Comparison of ENCODE assay signal across 11 cellular contexts in genomic region chr7:130993671-130994365, GRCh38.
DNase-seq lines count a peak whose midpoint lies in the region; ATAC-seq and TF ChIP-seq lines count a peak whose summit lies in the region.
"Had no signal": no experiment of that assay in that cellular context is flagged by ENCODE, and none has a peak within 500 bp of the region (broad histone marks: within the 10 kb centered on the region; RNA-seq: fewer than 3 reads in every experiment).

No MANE protein-coding gene starts in this region.

- H3K9me3 ChIP-seq in mucosa of rectum (ENCODE audit: control insufficient read depth in 2 of 2, low read length in 2 of 2) = no peaks in the 10 kb centered on the region
- no peaks in the 10 kb centered on the region for H3K9me3 ChIP-seq in upper lobe of left lung
- no peaks in the 10 kb centered on the region for H3K9me3 ChIP-seq in smooth muscle cell (replicated peaks; ENCODE audit: low read depth)

- ATAC-seq in upper lobe of left lung (ENCODE audit: low FRiP score in 2 of 2) (no peak), GM21528 (IDR thresholded peaks at IDR 0.05; ENCODE audit: low FRiP score, unreplicated experiment) (no peak), HG03354 (IDR thresholded peaks at IDR 0.05; ENCODE audit: poor library complexity, severe bottlenecking, unreplicated experiment) (no peak)

- no peaks in the 10 kb centered on the region for H3F3A ChIP-seq in smooth muscle cell (ENCODE audit: low read depth)

- H3K36me3 Mint-ChIP-seq in activated naive CD4-positive, alpha-beta T cell treated with anti-CD3 and anti-CD28 coated beads, Interleukin-2, amount 10 ng/mL, durations not matched to agents 7 days and 5 days = peaks cover 14% of the 10 kb centered on the region

- H3K27me3 ChIP-seq in mucosa of rectum (ENCODE audit: control insufficient read depth in 2 of 2, insufficient read depth in 2 of 2, low read length in 2 of 2) (no peaks in the 10 kb centered on the region), upper lobe of left lung (no peaks in the 10 kb centered on the region), smooth muscle cell (ENCODE audit: low read depth) (no peaks in the 10 kb centered on the region)

- WGBS in upper lobe of left lung, 2 donors = 74 to 86% methylated on average over 11 of the region's 11 CpGs
- WGBS in smooth muscle cell (ENCODE audit: low lambda C conversion rate) = 98% methylated on average over 11 of the region's 11 CpGs

- H3K4me3 Mint-ChIP-seq in activated naive CD4-positive, alpha-beta T cell treated with anti-CD3 and anti-CD28 coated beads, Interleukin-2, amount 10 ng/mL, durations not matched to agents 7 days and 5 days = no peak overlapping the region
- H3K4me3 Mint-ChIP-seq: nephron progenitor cell had no signal

- H2AFZ ChIP-seq in smooth muscle cell (ENCODE audit: low read depth) = no peak overlapping the region

- H3K4me3 ChIP-seq in mucosa of rectum (ENCODE audit: low read length in 2 of 2) (no peak overlapping the region), upper lobe of left lung (no peak overlapping the region), smooth muscle cell (no peak overlapping the region)

- H3K27ac Mint-ChIP-seq in activated naive CD4-positive, alpha-beta T cell treated with anti-CD3 and anti-CD28 coated beads, Interleukin-2, amount 10 ng/mL, durations not matched to agents 7 days and 5 days = peak overlapping the region; percentile 67
- H3K27ac Mint-ChIP-seq: nephron progenitor cell had no signal

- no peaks in the 10 kb centered on the region for H3K36me3 ChIP-seq in mucosa of rectum (ENCODE audit: control insufficient read depth in 2 of 2, insufficient read depth in 2 of 2, low read length in 2 of 2)
- peaks cover 0 to 16% (median 10%) of the 10 kb centered on the region in 4 donors for H3K36me3 ChIP-seq in upper lobe of left lung
- H3K36me3 ChIP-seq in smooth muscle cell (ENCODE audit: low read depth) = no peaks in the 10 kb centered on the region

- no peak for TF ChIP-seq EP300 in upper lobe of left lung (IDR thresholded peaks at IDR 0.05)

- H3K4me1 ChIP-seq in mucosa of rectum (ENCODE audit: control insufficient read depth in 2 of 2, insufficient read depth in 2 of 2, low read length in 2 of 2) (peaks cover 46 to 70% of the 10 kb centered on the region in 2 donors), upper lobe of left lung (peaks cover 73 to 88% (median 79%) of the 10 kb centered on the region in 4 donors), smooth muscle cell (ENCODE audit: low read depth) (peaks cover 15% of the 10 kb centered on the region)

- TF ChIP-seq CTCF in upper lobe of left lung (IDR thresholded peaks at IDR 0.05) (no peak), smooth muscle cell (IDR thresholded peaks at IDR 0.05; ENCODE audit: borderline replicate concordance, insufficient read depth, poor library complexity, severe bottlenecking) (no peak)

- H3K9ac ChIP-seq in mucosa of rectum (ENCODE audit: low read depth in 1 of 2, low read length in 2 of 2) = peak overlapping the region; percentile 52 to 67
- no peak overlapping the region for H3K9ac ChIP-seq in smooth muscle cell (ENCODE audit: low read depth)

- no peak for DNase-seq in activated naive CD4-positive, alpha-beta T cell treated with anti-CD3 and anti-CD28 coated beads, Interleukin-2, amount 10 ng/mL, durations not matched to agents 7 days and 5 days
- DNase-seq in activated naive CD4-positive, alpha-beta T cell treated with Interleukin-2 at 50 U/mL for 16 hours = no peak
- DNase-seq in upper lobe of left lung (no peak), smooth muscle cell (lab: John Stamatoyannopoulos, UW; ENCODE audit: unreplicated experiment) (no peak)
- DNase-seq: NCI-H345, nephron progenitor cell, T-helper 1 cell had no signal

- H3K27ac ChIP-seq in angular gyrus (ENCODE audit: low read depth, low read length) = peak overlapping the region; percentile 93
- peak overlapping the region; percentile 84 to 97 for H3K27ac ChIP-seq in mucosa of rectum (ENCODE audit: low read depth in 2 of 2, low read length in 2 of 2)
- peak overlapping the region; percentile 64 to 72 (median 66) for H3K27ac ChIP-seq in upper lobe of left lung
- no peak overlapping the region for H3K27ac ChIP-seq in smooth muscle cell (ENCODE audit: low read depth)

- no peak overlapping the region for H3K4me2 ChIP-seq in smooth muscle cell

- H3K9me3 Mint-ChIP-seq in activated naive CD4-positive, alpha-beta T cell treated with anti-CD3 and anti-CD28 coated beads, Interleukin-2, amount 10 ng/mL, durations not matched to agents 7 days and 5 days = no peaks in the 10 kb centered on the region
- H3K9me3 Mint-ChIP-seq: nephron progenitor cell had no signal

- H3K79me2 ChIP-seq in smooth muscle cell (ENCODE audit: low read depth) = no peaks in the 10 kb centered on the region

- CTCF ChIA-PET in activated naive CD4-positive, alpha-beta T cell treated with anti-CD3 and anti-CD28 coated beads, Interleukin-2, amount 10 ng/mL, durations not matched to agents 7 days and 5 days (lab: Charles Lee) = interaction anchor here (1.0 to 3.7 kb wide), 2 partner anchors 12 to 97 kb away, joined by 3 to 29 read pairs; no protein-coding TSS in a partner anchor

- no peak for TF ChIP-seq POLR2A in upper lobe of left lung (IDR thresholded peaks at IDR 0.05)

- no peaks in the 10 kb centered on the region for H3K27me3 Mint-ChIP-seq in activated naive CD4-positive, alpha-beta T cell treated with anti-CD3 and anti-CD28 coated beads, Interleukin-2, amount 10 ng/mL, durations not matched to agents 7 days and 5 days

- peaks cover 82% of the 10 kb centered on the region for H3K4me1 Mint-ChIP-seq in activated naive CD4-positive, alpha-beta T cell treated with anti-CD3 and anti-CD28 coated beads, Interleukin-2, amount 10 ng/mL, durations not matched to agents 7 days and 5 days

- H4K20me1 ChIP-seq in smooth muscle cell (ENCODE audit: low read depth) = no peaks in the 10 kb centered on the region
